24 cellular contexts compared by ENCODE assay signal in the genomic region with DNA sequence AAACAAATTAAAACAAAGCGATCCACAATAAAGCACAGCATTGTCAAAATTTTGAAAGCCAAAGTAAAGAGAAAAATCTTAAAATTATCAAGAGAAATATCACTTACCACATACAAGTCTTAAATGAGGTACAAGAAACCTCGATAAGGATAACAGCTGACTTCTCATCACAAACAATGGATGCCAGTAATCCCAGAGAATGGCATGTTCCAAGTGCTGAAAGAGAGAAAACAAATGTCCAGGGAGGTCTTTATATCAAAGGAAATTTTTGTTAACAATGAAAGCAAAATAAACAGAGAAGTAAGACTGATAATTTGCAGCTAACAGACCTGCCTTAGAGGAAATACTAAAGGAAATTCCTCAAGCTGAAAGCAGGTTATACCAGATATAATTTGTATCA.
A peak's percentile ranks its signal among the peaks of the same experiment; 100 is the strongest.
DNase-seq lines count a peak whose midpoint lies in the region; ATAC-seq and TF ChIP-seq lines count a peak whose summit lies in the region.
"Had no signal": no experiment of that assay in that cellular context is flagged by ENCODE, and none has a peak within 500 bp of the region (broad histone marks: within the 10 kb centered on the region; RNA-seq: fewer than 3 reads in every experiment).

No MANE protein-coding gene starts in this region.

- no peak for ATAC-seq in HG02623 (IDR thresholded peaks at IDR 0.05; ENCODE audit: unreplicated experiment)
- ATAC-seq: GM12878 had no signal

- intact Hi-C loops in dorsolateral prefrontal cortex (cut with DNase I): no loop called here

- DNase-seq in dermis blood vessel endothelial cell: peak; percentile 11
- DNase-seq in fibroblast of pulmonary artery (ENCODE audit: low read depth): peak; percentile 81
- peak; percentile 30 for DNase-seq in pulmonary artery endothelial cell (ENCODE audit: low read depth, low spot score)
- no peak for DNase-seq in dorsolateral prefrontal cortex
- no peak for DNase-seq in kidney glomerular epithelial cell (lab: John Stamatoyannopoulos, UW)
- DNase-seq: 8988T; ACHN; BE2C; C1 segment of cervical spinal cord; CD4-positive, alpha-beta memory T cell; CD4-positive, CD25-positive, alpha-beta regulatory T cell; CD8-positive, alpha-beta memory T cell; COR-L47; DMS 273 treated with DMSO at 0.1 percent for 48 hours; DMS153; DMS53; DMS79; DND-41; EL; GDM1 had no signal

- peak overlapping the region; percentile 28; the same call in 1 of the 2 replicates for H3K27ac ChIP-seq in VCaP
- no peak overlapping the region for H3K27ac ChIP-seq in dorsolateral prefrontal cortex
- H3K27ac ChIP-seq: BLaER1 had no signal

- no peaks in the 10 kb centered on the region for H3K27me3 ChIP-seq in dorsolateral prefrontal cortex
- H3K27me3 ChIP-seq: BE2C, BLaER1 had no signal

- no peak overlapping the region for H3K4me3 ChIP-seq in fibroblast of pulmonary artery (replicated peaks; ENCODE audit: low read depth, low read length)
- H3K4me3 ChIP-seq in dorsolateral prefrontal cortex: no peak overlapping the region
- H3K4me3 ChIP-seq: BLaER1, GM12878 had no signal

- TF ChIP-seq CTCF in VCaP (conservative IDR thresholded peaks at IDR 0.05) (no peak), fibroblast of pulmonary artery (IDR thresholded peaks at IDR 0.05; ENCODE audit: low read length, missing control alignments) (no peak), dorsolateral prefrontal cortex (IDR thresholded peaks at IDR 0.05 in 54 of 56, conservative IDR thresholded peaks at IDR 0.05 in 2 of 56; ENCODE audit: low read depth in 1 of 56, partially characterized antibody in 56 of 56) (no peak)

Comparison
In these comparisons a context has a peak if more than half of its experiments do, and no peak if none do; other contexts are left out.
1. DNase-seq: peak in dermis blood vessel endothelial cell (single experiment), fibroblast of pulmonary artery (single experiment) and pulmonary artery endothelial cell (single experiment); none in dorsolateral prefrontal cortex (0 of 10) and kidney glomerular epithelial cell (single experiment).